In genomic region chr10:71801357-71801756, GRCh38 we compare ENCODE assay signal across 1 cellular context.
TF ChIP-seq lines count a peak whose summit lies in the region.

No MANE protein-coding gene starts in this region.

TF ChIP-seq in GM12878, 131 proteins besides CTCF, POLR2A, EP300 and RAD21 (continued from another document):
- TF ChIP-seq BCLAF1 (IDR thresholded peaks at IDR 0.05) (no peak), BHLHE40 (IDR thresholded peaks at IDR 0.05; ENCODE audit: borderline replicate concordance in 1 of 2, low read depth in 2 of 2, low read length in 1 of 2) (no peak), KAT2A (conservative IDR thresholded peaks at IDR 0.05; ENCODE audit: control insufficient read depth, low read depth, low read length) (no peak), WRNIP1 (IDR thresholded peaks at IDR 0.05; ENCODE audit: borderline replicate concordance, low read depth, low read length) (no peak), JUNB (IDR thresholded peaks at IDR 0.05) (no peak), ZBTB40 (IDR thresholded peaks at IDR 0.05; ENCODE audit: borderline replicate concordance) (no peak), ASH2L (IDR thresholded peaks at IDR 0.05; ENCODE audit: borderline replicate concordance, low read depth) (no peak), USF2 (IDR thresholded peaks at IDR 0.05; ENCODE audit: borderline replicate concordance, low read depth, low read length) (no peak), FOXM1 (IDR thresholded peaks at IDR 0.05; ENCODE audit: low read depth, low read length) (no peak), EZH2 (IDR thresholded peaks at IDR 0.05; ENCODE audit: borderline replicate concordance, control insufficient read depth, low read depth, low read length) (no peak), IKZF1 (conservative IDR thresholded peaks at IDR 0.05) (peak; percentile 58; the same call in 1 of the 2 replicates), HDAC6 (IDR thresholded peaks at IDR 0.05; ENCODE audit: unreplicated experiment) (no peak), RAD51 (IDR thresholded peaks at IDR 0.05) (no peak), LARP7 (IDR thresholded peaks at IDR 0.05) (no peak), HDGF (IDR thresholded peaks at IDR 0.05) (no peak), ZBTB11 (CRISPR knock-in tag; IDR thresholded peaks at IDR 0.05) (no peak), HCFC1 (IDR thresholded peaks at IDR 0.05; ENCODE audit: low read length) (no peak)
